Comparison of ENCODE assay signal across 28 cellular contexts in genomic region chrX:153769158-153769864, GRCh38. TPM values are rescaled to one million over a fixed set of nuclear protein-coding genes. Genes with fewer than 3 reads are reported as not detected.
DNase-seq lines count a peak whose midpoint lies in the region; ATAC-seq and TF ChIP-seq lines count a peak whose summit lies in the region.
"Had no signal": no experiment of that assay in that cellular context is flagged by ENCODE, and none has a peak within 500 bp of the region (broad histone marks: within the 10 kb centered on the region; RNA-seq: fewer than 3 reads in every experiment).

No MANE protein-coding gene starts in this region.

- H2BK5ac ChIP-seq in H9 (ENCODE audit: insufficient read length, low read length), result no peak overlapping the region

- no peaks in the 10 kb centered on the region for H3K79me2 ChIP-seq in H9 (ENCODE audit: insufficient read depth, low read length)

- WGBS in H9 (ENCODE audit: extremely low coverage, insufficient read length, low lambda C conversion rate), result no CpG with 5 or more reads among the region's 23 CpGs

- H3K56ac ChIP-seq in H9 (ENCODE audit: insufficient read length, low read depth, low read length), result no peak overlapping the region

- no peak overlapping the region for H3K4me3 Mint-ChIP-seq in activated CD8-positive, alpha-beta memory T cell treated with anti-CD3 and anti-CD28 coated beads, Interleukin-2, amount 10 ng/mL, durations not matched to agents 7 days and 5 days
- H3K4me3 Mint-ChIP-seq in H9, result no peak overlapping the region
- H3K4me3 Mint-ChIP-seq: activated B cell treated with CpG ODN at 0.5 μM for 24 hours; activated CD8-positive, alpha-beta T cell treated with anti-CD3 and anti-CD28 coated beads, Interleukin-2, amount 10 ng/mL, durations not matched to agents 7 days and 5 days; activated naive CD8-positive, alpha-beta T cell treated with anti-CD3 and anti-CD28 coated beads, Interleukin-2, amount 10 ng/mL, durations not matched to agents 7 days and 5 days; effector memory CD8-positive, alpha-beta T cell had no signal

- no peaks in the 10 kb centered on the region for H3K79me1 ChIP-seq in H9 (ENCODE audit: insufficient read depth, low read depth, low read length, poor library complexity, severe bottlenecking)

- no peak overlapping the region for H2BK120ac ChIP-seq in H9 (ENCODE audit: low read depth, low read length, poor library complexity, severe bottlenecking)

- H3K27me3 Mint-ChIP-seq in activated CD8-positive, alpha-beta memory T cell treated with anti-CD3 and anti-CD28 coated beads, Interleukin-2, amount 10 ng/mL, durations not matched to agents 7 days and 5 days, result no peaks in the 10 kb centered on the region
- H3K27me3 Mint-ChIP-seq in H9 (ENCODE audit: low read depth), result peaks cover 5% of the 10 kb centered on the region; the same call in 1 of the 2 replicates
- H3K27me3 Mint-ChIP-seq: activated B cell treated with CpG ODN at 0.5 μM for 24 hours; activated naive CD8-positive, alpha-beta T cell treated with anti-CD3 and anti-CD28 coated beads, Interleukin-2, amount 10 ng/mL, durations not matched to agents 7 days and 5 days; effector memory CD8-positive, alpha-beta T cell had no signal

- H3K27ac ChIP-seq in H9 (ENCODE audit: insufficient read length, low read depth, low read length), result no peak overlapping the region
- peak overlapping the region; percentile 87 for H3K27ac ChIP-seq in substantia nigra (ENCODE audit: low read depth, low read length, poor library complexity, severe bottlenecking)
- H3K27ac ChIP-seq: C4-2B, esophagus squamous epithelium, gastrocnemius medialis, RWPE1 had no signal

- no peak overlapping the region for H3K18ac ChIP-seq in H9 (ENCODE audit: insufficient read length, low read depth, low read length)

- no peak overlapping the region for H2BK15ac ChIP-seq in H9 (ENCODE audit: low read depth, low read length)

- no peak overlapping the region for H4K5ac ChIP-seq in H9 (ENCODE audit: insufficient read length, low read depth, low read length)

- H2BK20ac ChIP-seq in H9 (ENCODE audit: low read depth, low read length, poor library complexity, severe bottlenecking), result no peak overlapping the region

- H3K14ac ChIP-seq in H9 (ENCODE audit: insufficient read depth, low read length), result no peak overlapping the region

- H3K23me2 ChIP-seq in H9 (ENCODE audit: insufficient read length, low read depth, low read length, poor library complexity, severe bottlenecking), result no peaks in the 10 kb centered on the region

- no peaks in the 10 kb centered on the region for H3K4me1 ChIP-seq in H9 (ENCODE audit: insufficient read depth, low read length)
- H3K4me1 ChIP-seq: gastrocnemius medialis had no signal

- H4K8ac ChIP-seq in H9 (replicated peaks; ENCODE audit: insufficient read length, low read depth, low read length), result no peak overlapping the region

- H3K36me3 Mint-ChIP-seq in activated CD8-positive, alpha-beta memory T cell treated with anti-CD3 and anti-CD28 coated beads, Interleukin-2, amount 10 ng/mL, durations not matched to agents 7 days and 5 days, result no peaks in the 10 kb centered on the region
- H3K36me3 Mint-ChIP-seq in H9 (ENCODE audit: insufficient read depth in 1 of 3, low read depth in 3 of 3), result no peaks in the 10 kb centered on the region; a peak in 1 of 7 replicates
- H3K36me3 Mint-ChIP-seq: activated naive CD8-positive, alpha-beta T cell treated with anti-CD3 and anti-CD28 coated beads, Interleukin-2, amount 10 ng/mL, durations not matched to agents 7 days and 5 days had no signal

- H2AK5ac ChIP-seq in H9 (ENCODE audit: insufficient read length, low read length), result no peak overlapping the region

- peak; percentile 36 for DNase-seq in activated CD8-positive, alpha-beta memory T cell treated with anti-CD3 and anti-CD28 coated beads, Interleukin-2, amount 50 U/mL, for 48 hours
- DNase-seq in activated CD8-positive, alpha-beta memory T cell treated with anti-CD3 and anti-CD28 coated beads, Interleukin-2, amount 10 ng/mL, durations not matched to agents 7 days and 5 days, result no peak
- DNase-seq in H9 (peak; percentile 25), islet precursor cell (peak; percentile 15), substantia nigra (lab: John Stamatoyannopoulos, UW) (no peak), NOMO-1 (lab: John Stamatoyannopoulos, UW; ENCODE audit: unreplicated experiment in 2 of 2) (no peak)
- no peak for DNase-seq in activated naive CD4-positive, alpha-beta T cell (lab: John Stamatoyannopoulos, UW)
- DNase-seq: activated B cell treated with CpG ODN at 0.5 μM for 24 hours; activated CD8-positive, alpha-beta T cell treated with anti-CD3 and anti-CD28 coated beads, Interleukin-2, amount 10 ng/mL, durations not matched to agents 7 days and 5 days; Calu3; effector memory CD8-positive, alpha-beta T cell; EL; esophagus squamous epithelium; gastrocnemius medialis; mammary epithelial cell; MV-4-11; NCI-H1694 treated with DMSO at 0.1 percent for 48 hours; NCI-H526 treated with DMSO at 0.1 percent for 48 hours; stimulated activated CD4-positive, alpha-beta T cell treated with anti-CD3 and anti-CD28 coated beads, Interleukin-12 subunit alpha, Interleukin-12 subunit beta, amount 100 ng/mL, for 4 hours; stimulated activated CD4-positive, alpha-beta T cell treated with anti-CD3 and anti-CD28 coated beads, Interleukin-4, amount 100 ng/mL, for 4 hours; stimulated activated naive CD8-positive, alpha-beta T cell treated with anti-CD3 and anti-CD28 coated beads, Interleukin-15, Interleukin-2, amounts not matched to agents 100 U/mL and 50 U/mL, for 24 hours; T1000; trophoblast cell had no signal

- no peak overlapping the region for H3K4me2 ChIP-seq in H9 (ENCODE audit: insufficient read depth, insufficient read length, low read length)

- CTCF ChIA-PET in activated CD8-positive, alpha-beta memory T cell treated with anti-CD3 and anti-CD28 coated beads, Interleukin-2, amount 10 ng/mL, durations not matched to agents 7 days and 5 days (lab: Charles Lee), result no interaction called here

- no peaks in the 10 kb centered on the region for H3K9me3 ChIP-seq in H9 (ENCODE audit: control insufficient read depth, low read depth, low read length)
- H3K9me3 ChIP-seq: esophagus squamous epithelium, gastrocnemius medialis had no signal

- H2AFZ ChIP-seq in H9 (ENCODE audit: low read length), result no peak overlapping the region

- H3K27me3 ChIP-seq in H9 (ENCODE audit: insufficient read depth, low read length), result no peaks in the 10 kb centered on the region
- H3K27me3 ChIP-seq: esophagus squamous epithelium, gastrocnemius medialis had no signal

- no peak overlapping the region for H3K27ac Mint-ChIP-seq in activated CD8-positive, alpha-beta memory T cell treated with anti-CD3 and anti-CD28 coated beads, Interleukin-2, amount 10 ng/mL, durations not matched to agents 7 days and 5 days
- no peak overlapping the region for H3K27ac Mint-ChIP-seq in H9
- H3K27ac Mint-ChIP-seq: activated B cell treated with CpG ODN at 0.5 μM for 24 hours; activated CD8-positive, alpha-beta T cell treated with anti-CD3 and anti-CD28 coated beads, Interleukin-2, amount 10 ng/mL, durations not matched to agents 7 days and 5 days; activated naive CD8-positive, alpha-beta T cell treated with anti-CD3 and anti-CD28 coated beads, Interleukin-2, amount 10 ng/mL, durations not matched to agents 7 days and 5 days; effector memory CD8-positive, alpha-beta T cell had no signal

- no peaks in the 10 kb centered on the region for H4K20me1 ChIP-seq in H9 (ENCODE audit: control insufficient read depth, insufficient read depth, insufficient read length)

- peaks cover 5% of the 10 kb centered on the region for H3K4me1 Mint-ChIP-seq in activated CD8-positive, alpha-beta memory T cell treated with anti-CD3 and anti-CD28 coated beads, Interleukin-2, amount 10 ng/mL, durations not matched to agents 7 days and 5 days
- peaks cover 2 to 6% of the 10 kb centered on the region in 2 experiments; a peak in 3 of 4 replicates for H3K4me1 Mint-ChIP-seq in H9

- TF ChIP-seq CTCF in H9 (conservative IDR thresholded peaks at IDR 0.05), result no peak

- H3K9me3 Mint-ChIP-seq in activated CD8-positive, alpha-beta memory T cell treated with anti-CD3 and anti-CD28 coated beads, Interleukin-2, amount 10 ng/mL, durations not matched to agents 7 days and 5 days (ENCODE audit: low read depth), result no peaks in the 10 kb centered on the region
- peaks cover 22 to 52% of the 10 kb centered on the region in 2 experiments for H3K9me3 Mint-ChIP-seq in H9
- H3K9me3 Mint-ChIP-seq: activated B cell treated with CpG ODN at 0.5 μM for 24 hours; activated naive CD8-positive, alpha-beta T cell treated with anti-CD3 and anti-CD28 coated beads, Interleukin-2, amount 10 ng/mL, durations not matched to agents 7 days and 5 days; effector memory CD8-positive, alpha-beta T cell had no signal

- no peak overlapping the region for H4K91ac ChIP-seq in H9 (ENCODE audit: insufficient read length, low read depth, low read length)

- H3K23ac ChIP-seq in H9 (ENCODE audit: insufficient read length, low read depth, low read length), result no peak overlapping the region

- H3T11ph ChIP-seq in H9 (ENCODE audit: low read length), result no peak overlapping the region

- H3K4ac ChIP-seq in H9 (ENCODE audit: low read depth, low read length), result no peak overlapping the region

- no peak overlapping the region for H3K9ac ChIP-seq in H9 (ENCODE audit: extremely low read depth, insufficient read length, low read length)

- no peak overlapping the region for H2BK12ac ChIP-seq in H9 (ENCODE audit: insufficient read length, low read depth, low read length)

- ATAC-seq in activated CD8-positive, alpha-beta memory T cell treated with anti-CD3 and anti-CD28 coated beads, Interleukin-2, amount 10 ng/mL, durations not matched to agents 7 days and 5 days, result no peak
- no peak for ATAC-seq in GM21447 (IDR thresholded peaks at IDR 0.05; ENCODE audit: unreplicated experiment)
- ATAC-seq: activated CD8-positive, alpha-beta T cell treated with anti-CD3 and anti-CD28 coated beads, Interleukin-2, amount 10 ng/mL, durations not matched to agents 7 days and 5 days; effector memory CD8-positive, alpha-beta T cell; gastrocnemius medialis; HCT116; stimulated activated naive CD8-positive, alpha-beta T cell treated with anti-CD3 and anti-CD28 coated beads, Interleukin-15, Interleukin-2, amounts not matched to agents 100 U/mL and 50 U/mL, for 24 hours had no signal

RNA-seq across cellular contexts. Expression of gene PLXNB3, which starts 5.3 kb away (rescaled TPM):
- total RNA-seq in activated CD8-positive, alpha-beta memory T cell treated with anti-CD3 and anti-CD28 coated beads, Interleukin-2, amount 10 ng/mL, durations not matched to agents 7 days and 5 days, result under 1 TPM; 0.42 to 0.50 TPM
- total RNA-seq in H9 (2021), result 1.8 and 1.9 TPM in 2 replicates
- total RNA-seq: activated B cell treated with CpG ODN at 0.5 μM for 24 hours had no signal

RNA-seq across cellular contexts. Expression of gene SRPK3, which starts 11.5 kb away (rescaled TPM):
- total RNA-seq in activated CD8-positive, alpha-beta memory T cell treated with anti-CD3 and anti-CD28 coated beads, Interleukin-2, amount 10 ng/mL, durations not matched to agents 7 days and 5 days, result not detected
- not detected in 2 replicates for total RNA-seq in H9 (2021)
- total RNA-seq: activated B cell treated with CpG ODN at 0.5 μM for 24 hours; activated CD8-positive, alpha-beta T cell treated with anti-CD3 and anti-CD28 coated beads, Interleukin-2, amount 10 ng/mL, durations not matched to agents 7 days and 5 days; activated naive CD8-positive, alpha-beta T cell treated with anti-CD3 and anti-CD28 coated beads, Interleukin-2, amount 10 ng/mL, durations not matched to agents 7 days and 5 days had no signal

RNA-seq across cellular contexts. Expression of gene IDH3G, which starts 24.9 kb away (rescaled TPM):
- total RNA-seq in activated CD8-positive, alpha-beta memory T cell treated with anti-CD3 and anti-CD28 coated beads, Interleukin-2, amount 10 ng/mL, durations not matched to agents 7 days and 5 days, result 10 to 100 TPM; 69.4 to 72.0 TPM
- 43.2 and 47.1 TPM in 2 replicates for total RNA-seq in H9 (2021)

RNA-seq across cellular contexts. Expression of gene SSR4, which starts 25.2 kb away (rescaled TPM):
- 100 to 1,000 TPM; 190 to 191 TPM for total RNA-seq in activated CD8-positive, alpha-beta memory T cell treated with anti-CD3 and anti-CD28 coated beads, Interleukin-2, amount 10 ng/mL, durations not matched to agents 7 days and 5 days
- total RNA-seq in H9 (2021), result 179 and 193 TPM in 2 replicates

RNA-seq across cellular contexts. Expression of gene ABCD1, which starts 44.7 kb away (rescaled TPM):
- total RNA-seq in activated CD8-positive, alpha-beta memory T cell treated with anti-CD3 and anti-CD28 coated beads, Interleukin-2, amount 10 ng/mL, durations not matched to agents 7 days and 5 days, result 10 to 100 TPM; 10.7 to 18.3 TPM
- total RNA-seq in H9 (2021), result 10.2 and 11.1 TPM in 2 replicates

Comparison
In these comparisons a context has a peak if more than half of its experiments do, and no peak if none do; other contexts are left out.
1. DNase-seq: peak in activated CD8-positive, alpha-beta memory T cell treated with anti-CD3 and anti-CD28 coated beads, Interleukin-2, amount 50 U/mL, for 48 hours (single experiment), H9 (single experiment) and islet precursor cell (single experiment); none in activated CD8-positive, alpha-beta memory T cell treated with anti-CD3 and anti-CD28 coated beads, Interleukin-2, amount 10 ng/mL, durations not matched to agents 7 days and 5 days (single experiment), substantia nigra (0 of 49), NOMO-1 (0 of 2) and activated naive CD4-positive, alpha-beta T cell (0 of 4).